ENCODE assay signal across 8 cellular contexts in the genomic region with DNA sequence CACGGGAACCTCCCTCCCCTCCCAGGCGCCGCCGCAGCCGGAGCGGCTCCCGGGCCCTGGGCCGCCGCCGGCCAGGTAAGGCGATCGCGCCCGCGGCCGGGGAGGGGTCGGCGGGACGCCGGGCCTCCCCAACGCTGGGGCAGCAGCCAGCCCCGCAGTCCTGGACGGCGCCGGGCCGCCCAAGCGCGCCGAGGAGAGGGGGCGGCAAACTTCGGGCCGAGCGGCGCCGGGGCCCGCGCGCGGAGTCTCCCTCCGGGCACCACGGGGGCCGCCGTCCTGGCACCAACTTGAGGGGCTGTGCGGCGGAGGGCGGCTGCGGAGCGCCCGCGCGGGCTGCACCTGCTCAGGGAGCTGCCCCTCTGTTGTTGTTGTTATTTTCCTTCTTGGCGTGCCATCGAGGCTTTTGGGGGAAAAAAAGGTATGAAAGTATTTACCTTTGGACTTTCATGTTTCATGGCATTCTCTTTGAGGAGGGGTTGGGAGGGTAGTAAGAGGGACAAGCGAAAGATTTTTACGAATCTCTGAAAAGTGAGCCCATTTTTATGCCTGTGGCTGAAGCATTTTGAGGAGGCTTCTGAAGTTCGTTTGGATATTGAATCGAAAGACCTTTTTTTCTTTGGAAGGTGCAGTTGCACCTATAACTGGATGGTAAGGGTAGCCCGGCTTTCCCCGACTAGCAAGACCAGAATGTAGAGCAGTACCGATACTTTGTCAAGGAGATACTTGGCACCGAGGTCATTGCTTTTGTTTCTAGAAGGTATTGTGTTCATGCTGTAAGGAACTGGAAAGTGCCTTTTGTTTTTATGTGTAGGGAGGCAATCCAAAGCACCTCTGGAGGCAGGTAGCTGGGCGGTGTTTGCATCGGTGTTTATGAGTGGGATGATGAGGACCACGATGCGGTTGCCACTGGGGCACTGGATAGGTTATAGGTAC. TPM values are rescaled to one million over a fixed set of nuclear protein-coding genes. Genes with fewer than 3 reads are reported as not detected.
DNase-seq lines count a peak whose midpoint lies in the region.

A gene with protein sequence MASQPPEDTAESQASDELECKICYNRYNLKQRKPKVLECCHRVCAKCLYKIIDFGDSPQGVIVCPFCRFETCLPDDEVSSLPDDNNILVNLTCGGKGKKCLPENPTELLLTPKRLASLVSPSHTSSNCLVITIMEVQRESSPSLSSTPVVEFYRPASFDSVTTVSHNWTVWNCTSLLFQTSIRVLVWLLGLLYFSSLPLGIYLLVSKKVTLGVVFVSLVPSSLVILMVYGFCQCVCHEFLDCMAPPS (plus strand): TSS at position 4 of the 933 bp plus-strand sequence. CDS start 52,168 bp downstream, outside the sequence.

- no peaks in the 10 kb centered on the region for H3K36me3 ChIP-seq in adipocyte (ENCODE audit: control insufficient read depth, insufficient read depth, low read length, severe bottlenecking)

- H3K27me3 ChIP-seq in adipocyte (replicated peaks; ENCODE audit: control insufficient read depth, insufficient read depth, low read length), result no peaks in the 10 kb centered on the region

- peaks cover 17% of the 10 kb centered on the region for H3K4me1 ChIP-seq in adipocyte (ENCODE audit: control insufficient read depth, insufficient read depth, low read length)

- no peaks in the 10 kb centered on the region for H3K9me3 ChIP-seq in adipocyte (ENCODE audit: control insufficient read depth, low read length)

- peak; percentile 10 for DNase-seq in NOMO-1 treated with DMSO at 0.1 percent for 48 hours (lab: John Stamatoyannopoulos, UW; ENCODE audit: unreplicated experiment)
- no peak for DNase-seq in NOMO-1 treated with dmso at 0.1 percent for 144 hours (lab: John Stamatoyannopoulos, UW; ENCODE audit: unreplicated experiment)
- DNase-seq in NCI-H510A treated with DMSO at 0.1 percent for 48 hours (lab: John Stamatoyannopoulos, UW), result peak; percentile 42
- peak; percentile 78 for DNase-seq in adipocyte (ENCODE audit: low read depth)
- DNase-seq in stimulated activated CD4-positive, alpha-beta T cell treated with anti-CD3 and anti-CD28 coated beads, Interleukin-4, amount 100 ng/mL, for 1 hour, result peak; percentile 49
- DNase-seq in AML-193 (lab: John Stamatoyannopoulos, UW), result no peak
- DNase-seq in H4 (ENCODE audit: low spot score), result no peak

- peak within 1 kb of the TSS; percentile 84 for H3K9ac ChIP-seq in adipocyte (ENCODE audit: low read length)

- H3K4me3 ChIP-seq in adipocyte (ENCODE audit: low read length) (peak within 1 kb of the TSS; percentile 89), iPS-11a (ENCODE audit: low read depth, low read length) (peak within 1 kb of the TSS; percentile 71)

RNA-seq across cellular contexts. Expression of the gene that starts here (rescaled TPM):
- total RNA-seq in H4 (2014; rRNA removed; shearing (Covaris generic)), result 3.5 and 7.2 TPM in 2 replicates

Comparison
In these comparisons a context has a peak if more than half of its experiments do, and no peak if none do; other contexts are left out.
1. DNase-seq: peak in NOMO-1 treated with DMSO at 0.1 percent for 48 hours (single experiment), NCI-H510A treated with DMSO at 0.1 percent for 48 hours (single experiment), adipocyte (single experiment) and stimulated activated CD4-positive, alpha-beta T cell treated with anti-CD3 and anti-CD28 coated beads, Interleukin-4, amount 100 ng/mL, for 1 hour (single experiment); none in NOMO-1 treated with dmso at 0.1 percent for 144 hours (single experiment), AML-193 (0 of 2) and H4 (single experiment).